Comparison of ENCODE assay signal across 26 cellular contexts in genomic region chr2:143807192-143807591, GRCh38.
"Had no signal": no experiment of that assay in that cellular context is flagged by ENCODE, and none has a peak within 500 bp of the region (broad histone marks: within the 10 kb centered on the region; RNA-seq: fewer than 3 reads in every experiment).

No MANE protein-coding gene starts in this region.

- ATAC-seq: activated CD4-positive, alpha-beta T cell treated with anti-CD3 and anti-CD28 coated beads for 36 hours; activated naive CD4-positive, alpha-beta T cell treated with anti-CD3 and anti-CD28 coated beads, Interleukin-2, amount 50 U/mL, for 72 hours; activated T-helper 17 cell treated with anti-CD3 and anti-CD28 coated beads, Interleukin-2, amount 50 U/mL, for 72 hours; foreskin keratinocyte; left lung; naive thymus-derived CD8-positive, alpha-beta T cell; stimulated activated naive CD8-positive, alpha-beta T cell treated with anti-CD3 and anti-CD28 coated beads, Interleukin-15, amount 100 ng/mL, for 72 hours; T-helper 17 cell had no signal

- H3K36me3 Mint-ChIP-seq: activated naive CD4-positive, alpha-beta T cell treated with anti-CD3 and anti-CD28 coated beads, Interleukin-2, amount 50 U/mL, for 72 hours; immature natural killer cell; mesothelial cell of epicardium; naive thymus-derived CD8-positive, alpha-beta T cell had no signal

- H3K27ac Mint-ChIP-seq: activated B cell treated with CpG ODN at 0.5 μM for 24 hours; activated CD4-positive, alpha-beta T cell treated with anti-CD3 and anti-CD28 coated beads for 36 hours; activated naive CD4-positive, alpha-beta T cell treated with anti-CD3 and anti-CD28 coated beads, Interleukin-2, amount 50 U/mL, for 72 hours; activated T-cell treated with anti-CD3 and anti-CD28 coated beads, Interleukin-2, amount 50 U/mL, for 24 hours; activated T-helper 17 cell treated with anti-CD3 and anti-CD28 coated beads, Interleukin-2, amount 50 U/mL, for 72 hours; endodermal cell; immature natural killer cell; mesothelial cell of epicardium; naive thymus-derived CD8-positive, alpha-beta T cell; progenitor cell of endocrine pancreas; stimulated activated naive CD8-positive, alpha-beta T cell treated with anti-CD3 and anti-CD28 coated beads, Interleukin-15, amount 100 ng/mL, for 72 hours; T-helper 17 cell had no signal

- H3K9me3 Mint-ChIP-seq: activated B cell treated with CpG ODN at 0.5 μM for 24 hours; activated T-cell treated with anti-CD3 and anti-CD28 coated beads, Interleukin-2, amount 50 U/mL, for 24 hours; activated T-helper 17 cell treated with anti-CD3 and anti-CD28 coated beads, Interleukin-2, amount 50 U/mL, for 72 hours; endodermal cell; naive thymus-derived CD8-positive, alpha-beta T cell had no signal

- H3K9me3 ChIP-seq: adrenal gland, left lung, uterus had no signal

- H3K4me1 ChIP-seq: uterus had no signal

- H3K36me3 ChIP-seq: adrenal gland, left lung, uterus had no signal

- H3K4me3 Mint-ChIP-seq: activated B cell treated with CpG ODN at 0.5 μM for 24 hours; activated CD4-positive, alpha-beta T cell treated with anti-CD3 and anti-CD28 coated beads for 36 hours; activated T-cell treated with anti-CD3 and anti-CD28 coated beads, Interleukin-2, amount 50 U/mL, for 24 hours; activated T-helper 17 cell treated with anti-CD3 and anti-CD28 coated beads, Interleukin-2, amount 50 U/mL, for 72 hours; endodermal cell; immature natural killer cell; mesothelial cell of epicardium; naive thymus-derived CD8-positive, alpha-beta T cell; stimulated activated naive CD8-positive, alpha-beta T cell treated with anti-CD3 and anti-CD28 coated beads, Interleukin-15, amount 100 ng/mL, for 72 hours; T-helper 17 cell had no signal

- H3K4me3 ChIP-seq: adrenal gland, left lung, lung, uterus had no signal

- H3K27ac ChIP-seq: adrenal gland, epithelial cell of prostate, foreskin keratinocyte, left lung, uterus had no signal

- DNase-seq: activated B cell treated with CpG ODN at 0.5 μM for 24 hours; activated CD4-positive, alpha-beta T cell treated with anti-CD3 and anti-CD28 coated beads for 36 hours; activated CD4-positive, alpha-beta T cell treated with anti-CD3 and anti-CD28 coated beads, Interleukin-2, amount 50 U/mL, for 4 hours; activated CD8-positive, alpha-beta memory T cell treated with anti-CD3 and anti-CD28 coated beads for 24 hours; activated CD8-positive, alpha-beta memory T cell treated with anti-CD3 and anti-CD28 coated beads, Interleukin-2, amount 50 U/mL, for 4 hours; activated T-cell treated with anti-CD3 and anti-CD28 coated beads, Interleukin-2, amount 50 U/mL, for 24 hours; cerebellar nuclear complex; cortex of kidney; endodermal cell; immature natural killer cell; left lung; naive thymus-derived CD8-positive, alpha-beta T cell; retina; stimulated activated CD4-positive, alpha-beta T cell treated with anti-CD3 and anti-CD28 coated beads, Interleukin-12 subunit alpha, Interleukin-12 subunit beta, amount 100 ng/mL, for 4 hours; stimulated activated naive CD8-positive, alpha-beta T cell treated with anti-CD3 and anti-CD28 coated beads, Interleukin-15, amount 100 ng/mL, for 72 hours; T-helper 17 cell; trophoblast cell had no signal

- H3K27me3 ChIP-seq: adrenal gland, foreskin keratinocyte, left lung, uterus had no signal

- H3K27me3 Mint-ChIP-seq: activated B cell treated with CpG ODN at 0.5 μM for 24 hours; activated T-helper 17 cell treated with anti-CD3 and anti-CD28 coated beads, Interleukin-2, amount 50 U/mL, for 72 hours had no signal
